In the genomic region with DNA sequence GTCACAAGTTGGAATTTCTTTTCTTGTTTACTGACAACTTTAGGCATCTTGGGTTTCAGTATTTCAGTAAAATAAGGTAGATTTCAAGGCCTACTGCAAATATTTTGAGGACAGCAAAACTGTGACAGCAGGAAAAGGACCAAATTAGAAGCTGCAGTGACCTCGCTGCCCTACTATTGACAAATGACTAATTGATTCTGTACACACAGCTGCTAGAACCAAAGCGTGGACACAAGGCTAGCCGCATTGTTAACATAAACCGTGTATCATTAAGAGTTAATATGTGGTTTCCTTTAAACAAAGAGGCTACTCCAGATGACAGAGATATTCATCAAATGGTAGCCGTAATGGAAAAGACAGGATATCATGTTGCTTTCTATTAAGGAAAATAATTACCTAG, we compare ENCODE assay signal across 1 cellular context.
A peak's percentile ranks its signal among the peaks of the same experiment; 100 is the strongest.
TF ChIP-seq lines count a peak whose summit lies in the region.

No MANE protein-coding gene starts in this region.

TF ChIP-seq in HepG2, 621 proteins besides CTCF, POLR2A, EP300 and RAD21 (continued from another document and continues in another):
- TF ChIP-seq, protein P1, sequence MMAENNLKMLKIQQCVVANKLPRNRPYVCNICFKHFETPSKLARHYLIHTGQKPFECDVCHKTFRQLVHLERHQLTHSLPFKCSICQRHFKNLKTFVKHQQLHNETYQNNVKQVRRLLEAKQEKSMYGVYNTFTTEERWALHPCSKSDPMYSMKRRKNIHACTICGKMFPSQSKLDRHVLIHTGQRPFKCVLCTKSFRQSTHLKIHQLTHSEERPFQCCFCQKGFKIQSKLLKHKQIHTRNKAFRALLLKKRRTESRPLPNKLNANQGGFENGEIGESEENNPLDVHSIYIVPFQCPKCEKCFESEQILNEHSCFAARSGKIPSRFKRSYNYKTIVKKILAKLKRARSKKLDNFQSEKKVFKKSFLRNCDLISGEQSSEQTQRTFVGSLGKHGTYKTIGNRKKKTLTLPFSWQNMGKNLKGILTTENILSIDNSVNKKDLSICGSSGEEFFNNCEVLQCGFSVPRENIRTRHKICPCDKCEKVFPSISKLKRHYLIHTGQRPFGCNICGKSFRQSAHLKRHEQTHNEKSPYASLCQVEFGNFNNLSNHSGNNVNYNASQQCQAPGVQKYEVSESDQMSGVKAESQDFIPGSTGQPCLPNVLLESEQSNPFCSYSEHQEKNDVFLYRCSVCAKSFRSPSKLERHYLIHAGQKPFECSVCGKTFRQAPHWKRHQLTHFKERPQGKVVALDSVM (CRISPR knock-in tag; IDR thresholded peaks at IDR 0.05): no peak
- TF ChIP-seq DPF2 (CRISPR knock-in tag; IDR thresholded peaks at IDR 0.05; ENCODE audit: borderline replicate concordance, low read depth) (no peak), NR3C1 (CRISPR knock-in tag; IDR thresholded peaks at IDR 0.05) (no peak), ARNT2 (CRISPR knock-in tag; IDR thresholded peaks at IDR 0.05; ENCODE audit: low read depth) (no peak), ZNF260 (CRISPR knock-in tag; IDR thresholded peaks at IDR 0.05; ENCODE audit: borderline replicate concordance, low read depth) (no peak), ZNF124 (CRISPR knock-in tag; IDR thresholded peaks at IDR 0.05) (no peak), ZNF143 (CRISPR knock-in tag; IDR thresholded peaks at IDR 0.05) (no peak), XRCC5 (optimal IDR thresholded peaks at IDR 0.05; ENCODE audit: low read length) (no peak), SATB2 (CRISPR knock-in tag; IDR thresholded peaks at IDR 0.05) (no peak), RARA (CRISPR knock-in tag; IDR thresholded peaks at IDR 0.05) (peak; percentile 91), ZBTB3 (CRISPR knock-in tag; IDR thresholded peaks at IDR 0.05; ENCODE audit: borderline replicate concordance, low read depth) (no peak), ZNF224 (CRISPR knock-in tag; IDR thresholded peaks at IDR 0.05) (no peak), ZNF672 (CRISPR knock-in tag; IDR thresholded peaks at IDR 0.05) (no peak), HOXA9 (CRISPR knock-in tag; IDR thresholded peaks at IDR 0.05; ENCODE audit: borderline replicate concordance) (no peak), TBX2 (CRISPR knock-in tag; IDR thresholded peaks at IDR 0.05; ENCODE audit: borderline replicate concordance) (peak; percentile 29; the same call in 1 of the 2 replicates), ZNF205 (CRISPR knock-in tag; IDR thresholded peaks at IDR 0.05) (no peak), KLF6 (CRISPR knock-in tag; IDR thresholded peaks at IDR 0.05) (no peak), ZNF547 (CRISPR knock-in tag; IDR thresholded peaks at IDR 0.05) (no peak), EHMT2 (IDR thresholded peaks at IDR 0.05; ENCODE audit: borderline replicate concordance, low read depth, low read length) (no peak), NR1H2 (CRISPR knock-in tag; IDR thresholded peaks at IDR 0.05; ENCODE audit: borderline replicate concordance, low read depth) (no peak), DBP (CRISPR knock-in tag; IDR thresholded peaks at IDR 0.05; ENCODE audit: not compliant biosample characterization) (no peak), SOX5 (CRISPR knock-in tag; IDR thresholded peaks at IDR 0.05; ENCODE audit: borderline replicate concordance) (peak; percentile 88), REST (IDR thresholded peaks at IDR 0.05; ENCODE audit: borderline replicate concordance in 1 of 2, low read depth in 1 of 2, low read length in 2 of 2) (no peak), TEAD3 (CRISPR knock-in tag; optimal IDR thresholded peaks at IDR 0.05; ENCODE audit: borderline replicate concordance) (peak; percentile 43), ISL2 (CRISPR knock-in tag; IDR thresholded peaks at IDR 0.05) (no peak), KLF16 (CRISPR knock-in tag; IDR thresholded peaks at IDR 0.05) (peak in 1 of 2 experiments; percentile 51; a peak in 1 of 4 replicates), NPAS2 (CRISPR knock-in tag; IDR thresholded peaks at IDR 0.05; ENCODE audit: borderline replicate concordance) (no peak), SAP130 (CRISPR knock-in tag; IDR thresholded peaks at IDR 0.05; ENCODE audit: low read depth) (peak; percentile 75), TBP (CRISPR knock-in tag; IDR thresholded peaks at IDR 0.05) (no peak), ZNF317 (CRISPR knock-in tag; IDR thresholded peaks at IDR 0.05) (no peak), ZNF782 (CRISPR knock-in tag; IDR thresholded peaks at IDR 0.05; ENCODE audit: borderline replicate concordance) (no peak), SOX6 (IDR thresholded peaks at IDR 0.05) (no peak), SOX6 (CRISPR knock-in tag; IDR thresholded peaks at IDR 0.05) (peak; percentile 79), STAT6 (CRISPR knock-in tag; IDR thresholded peaks at IDR 0.05; ENCODE audit: borderline replicate concordance) (no peak), NR2C2 (CRISPR knock-in tag; IDR thresholded peaks at IDR 0.05; ENCODE audit: borderline replicate concordance) (0 out of 2 replicates have a peak, but pooled peaks have one; percentile 22), SCMH1 (CRISPR knock-in tag; IDR thresholded peaks at IDR 0.05; ENCODE audit: borderline replicate concordance) (no peak), MLXIP (CRISPR knock-in tag; IDR thresholded peaks at IDR 0.05; ENCODE audit: borderline replicate concordance) (no peak), EZH2 (conservative IDR thresholded peaks at IDR 0.05; ENCODE audit: low read depth, low read length) (no peak), ZNF276 (CRISPR knock-in tag; IDR thresholded peaks at IDR 0.05; ENCODE audit: low read depth) (no peak), ZFP82 (CRISPR knock-in tag; IDR thresholded peaks at IDR 0.05; ENCODE audit: borderline replicate concordance) (0 out of 2 replicates have a peak, but pooled peaks have one; percentile 57), SMYD3 (CRISPR knock-in tag; IDR thresholded peaks at IDR 0.05) (no peak), FOXP1 (IDR thresholded peaks at IDR 0.05) (no peak), FOXP1 (CRISPR knock-in tag; IDR thresholded peaks at IDR 0.05) (peak; percentile 62), ZKSCAN5 (CRISPR knock-in tag; IDR thresholded peaks at IDR 0.05) (no peak), NRL (CRISPR knock-in tag; IDR thresholded peaks at IDR 0.05; ENCODE audit: borderline replicate concordance) (no peak), SRSF9 (IDR thresholded peaks at IDR 0.05; ENCODE audit: borderline replicate concordance, insufficient read depth, low read depth, low read length, poor library complexity, severe bottlenecking) (no peak), MED13 (CRISPR knock-in tag; IDR thresholded peaks at IDR 0.05) (no peak), MAFG (CRISPR knock-in tag; IDR thresholded peaks at IDR 0.05) (no peak), PAF1 (CRISPR knock-in tag; IDR thresholded peaks at IDR 0.05) (no peak), ZBTB49 (CRISPR knock-in tag; IDR thresholded peaks at IDR 0.05; ENCODE audit: borderline replicate concordance) (no peak), ZNF430 (CRISPR knock-in tag; IDR thresholded peaks at IDR 0.05) (no peak), ELF4 (CRISPR knock-in tag; IDR thresholded peaks at IDR 0.05; ENCODE audit: borderline replicate concordance) (no peak)
- TF ChIP-seq, protein P2, sequence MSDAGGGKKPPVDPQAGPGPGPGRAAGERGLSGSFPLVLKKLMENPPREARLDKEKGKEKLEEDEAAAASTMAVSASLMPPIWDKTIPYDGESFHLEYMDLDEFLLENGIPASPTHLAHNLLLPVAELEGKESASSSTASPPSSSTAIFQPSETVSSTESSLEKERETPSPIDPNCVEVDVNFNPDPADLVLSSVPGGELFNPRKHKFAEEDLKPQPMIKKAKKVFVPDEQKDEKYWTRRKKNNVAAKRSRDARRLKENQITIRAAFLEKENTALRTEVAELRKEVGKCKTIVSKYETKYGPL (CRISPR knock-in tag; IDR thresholded peaks at IDR 0.05): no peak
